Comparison of ENCODE assay signal across 8 cellular contexts in the genomic region with DNA sequence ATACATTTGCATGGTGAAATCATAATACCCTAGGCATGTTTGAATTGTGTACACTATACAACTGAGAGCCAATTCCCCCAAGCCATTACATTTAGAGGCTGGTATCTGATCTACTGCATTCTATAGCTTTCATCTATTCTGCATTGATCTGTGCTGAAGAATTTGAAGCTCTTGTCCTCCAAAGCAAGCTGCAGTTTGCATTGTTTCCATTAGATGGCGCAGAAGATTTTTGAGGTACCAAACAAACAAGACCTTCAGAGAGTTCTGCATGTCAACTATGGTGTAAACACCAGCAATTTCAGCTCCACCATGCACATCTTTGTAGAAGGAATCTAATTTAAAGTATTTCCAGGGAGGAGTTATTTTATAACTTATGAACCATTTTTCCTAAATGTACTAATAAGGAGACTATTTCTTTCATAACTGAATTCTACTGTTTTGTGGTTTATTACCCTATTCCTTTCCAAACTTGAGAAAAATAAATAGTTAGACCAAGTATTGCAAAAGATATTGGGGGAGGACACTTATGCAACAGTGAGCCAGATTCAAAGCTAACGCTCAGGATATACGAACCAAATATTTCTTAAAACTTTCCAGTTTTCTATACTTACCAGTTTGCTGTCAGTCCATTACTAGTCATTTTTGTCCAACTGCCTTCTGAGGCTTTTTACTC.
DNase-seq lines count a peak whose midpoint lies in the region; ATAC-seq, FAIRE-seq and TF ChIP-seq lines count a peak whose summit lies in the region.

No MANE protein-coding gene starts in this region.

- intact Hi-C loops in CD4-positive, alpha-beta T cell (cut with DNase I, micrococcal nuclease) = loop anchor here (1.0 to 5.0 kb wide), 2 partner anchors 249 to 828 kb away; no protein-coding TSS in a partner anchor
- intact Hi-C loops in activated CD4-positive, alpha-beta T cell treated with anti-CD3 and anti-CD28 coated beads, Interleukin-2, amount 10 ng/mL, durations not matched to agents 24 days and 14 days (cut with micrococcal nuclease) = loop anchor here (1.0 to 2.0 kb wide), 2 partner anchors 250 to 828 kb away; no protein-coding TSS in a partner anchor
- intact Hi-C loops in endothelial cell of umbilical vein (cut with micrococcal nuclease) = loop anchor here (1.0 to 2.0 kb wide), 2 partner anchors 348 to 828 kb away; no protein-coding TSS in a partner anchor

- no peaks in the 10 kb centered on the region for H3K9me3 Mint-ChIP-seq in CD4-positive, alpha-beta T cell
- no peaks in the 10 kb centered on the region for H3K9me3 Mint-ChIP-seq in activated CD4-positive, alpha-beta T cell treated with anti-CD3 and anti-CD28 coated beads, Interleukin-2, amount 10 ng/mL, durations not matched to agents 24 days and 14 days

- peak in 8 of 10 experiments; percentile 7 to 49 (median 30) for DNase-seq in CD4-positive, alpha-beta T cell
- DNase-seq in NCI-H226 = peak; percentile 55
- peak; percentile 91 for DNase-seq in activated CD4-positive, alpha-beta T cell treated with anti-CD3 and anti-CD28 coated beads, Interleukin-2, amount 10 ng/mL, durations not matched to agents 24 days and 14 days
- peak; percentile 73 for DNase-seq in endothelial cell of umbilical vein (ENCODE audit: low read depth, low spot score)
- peak; percentile 76 for DNase-seq in mucosa of gallbladder (ENCODE audit: low spot score)
- DNase-seq in substantia nigra (lab: John Stamatoyannopoulos, UW) = peak in 34 of 49 donors; percentile 1 to 73 (median 22)

- no peaks in the 10 kb centered on the region for H3K36me3 Mint-ChIP-seq in CD4-positive, alpha-beta T cell (ENCODE audit: low read depth)
- no peaks in the 10 kb centered on the region for H3K36me3 Mint-ChIP-seq in activated CD4-positive, alpha-beta T cell treated with anti-CD3 and anti-CD28 coated beads, Interleukin-2, amount 10 ng/mL, durations not matched to agents 24 days and 14 days (ENCODE audit: low read depth)

- POLR2A ChIA-PET in CD4-positive, alpha-beta T cell (lab: Charles Lee) = interaction anchor here (1.2 kb wide), 1 partner anchor 828 kb away, joined by 3 read pairs; no protein-coding TSS in a partner anchor
- POLR2A ChIA-PET in endothelial cell of umbilical vein (lab: Charles Lee) = no interaction called here

- H3K27ac ChIP-seq in CD4-positive, alpha-beta T cell (ENCODE audit: low read depth, low read length) = no peak overlapping the region
- no peak overlapping the region for H3K27ac ChIP-seq in endothelial cell of umbilical vein (ENCODE audit: insufficient read depth, low read depth, low read length)
- H3K27ac ChIP-seq in substantia nigra (ENCODE audit: low read depth, low read length, poor library complexity, severe bottlenecking) = no peak overlapping the region

- H3K9me1 ChIP-seq in endothelial cell of umbilical vein (replicated peaks; ENCODE audit: control insufficient read depth, extremely low read depth, insufficient read depth, low read length) = no peaks in the 10 kb centered on the region

- peak; percentile 83 for TF ChIP-seq CTCF in CD4-positive, alpha-beta T cell (IDR thresholded peaks at IDR 0.05)
- TF ChIP-seq CTCF in endothelial cell of umbilical vein (IDR thresholded peaks at IDR 0.05; ENCODE audit: extremely low read depth in 1 of 2, insufficient read depth in 1 of 2, low read depth in 1 of 2, low read length in 2 of 2) = peak; percentile 69

- ATAC-seq in CD4-positive, alpha-beta T cell (ENCODE audit: poor library complexity) = peak; percentile 69
- peak; percentile 92 for ATAC-seq in GM18873 (IDR thresholded peaks at IDR 0.05; ENCODE audit: low FRiP score, unreplicated experiment)
- ATAC-seq in HG03097 (IDR thresholded peaks at IDR 0.05; ENCODE audit: low FRiP score, unreplicated experiment) = peak; percentile 77

- no peaks in the 10 kb centered on the region for H3K79me2 ChIP-seq in endothelial cell of umbilical vein (ENCODE audit: control insufficient read depth, insufficient read depth, low read length)

- no peaks in the 10 kb centered on the region for H3K9me3 ChIP-seq in CD4-positive, alpha-beta T cell (ENCODE audit: control insufficient read depth, low read length)
- no peaks in the 10 kb centered on the region for H3K9me3 ChIP-seq in endothelial cell of umbilical vein (replicated peaks; ENCODE audit: control insufficient read depth, insufficient read depth, low read length)

- CTCF ChIA-PET in CD4-positive, alpha-beta T cell (lab: Charles Lee) = interaction anchor here (0.7 to 1.8 kb wide), 10 partner anchors 11 to 830 kb away, joined by 3 to 6 read pairs (median 3); no protein-coding TSS in a partner anchor
- CTCF ChIA-PET in endothelial cell of umbilical vein (lab: Charles Lee) = interaction anchor here (0.6 to 6.1 kb wide), 33 partner anchors 9 to 1907 kb away, joined by 3 to 151 read pairs (median 4); no protein-coding TSS in a partner anchor

- no peak for TF ChIP-seq POLR2A in endothelial cell of umbilical vein (IDR thresholded peaks at IDR 0.05; ENCODE audit: low read depth, low read length)

- peaks cover 3% of the 10 kb centered on the region for H3K27me3 Mint-ChIP-seq in CD4-positive, alpha-beta T cell
- peaks cover 3% of the 10 kb centered on the region for H3K27me3 Mint-ChIP-seq in activated CD4-positive, alpha-beta T cell treated with anti-CD3 and anti-CD28 coated beads, Interleukin-2, amount 10 ng/mL, durations not matched to agents 24 days and 14 days

- no peaks in the 10 kb centered on the region for H3K27me3 ChIP-seq in CD4-positive, alpha-beta T cell (ENCODE audit: control insufficient read depth, insufficient read depth, low read length)
- no peaks in the 10 kb centered on the region for H3K27me3 ChIP-seq in endothelial cell of umbilical vein (ENCODE audit: control insufficient read depth in 2 of 2, insufficient read depth in 2 of 2, low read length in 2 of 2)

- H3K9ac ChIP-seq in endothelial cell of umbilical vein (replicated peaks; ENCODE audit: extremely low read depth, insufficient read depth, low read length) = no peak overlapping the region

- no peak overlapping the region for H3K27ac Mint-ChIP-seq in CD4-positive, alpha-beta T cell
- no peak overlapping the region for H3K27ac Mint-ChIP-seq in activated CD4-positive, alpha-beta T cell treated with anti-CD3 and anti-CD28 coated beads, Interleukin-2, amount 10 ng/mL, durations not matched to agents 24 days and 14 days

- no peaks in the 10 kb centered on the region for H4K20me1 ChIP-seq in endothelial cell of umbilical vein (replicated peaks; ENCODE audit: control insufficient read depth, extremely low read depth, insufficient read depth, low read length)

- H3K4me1 Mint-ChIP-seq in CD4-positive, alpha-beta T cell (ENCODE audit: low read depth) = no peaks in the 10 kb centered on the region
- H3K4me1 Mint-ChIP-seq in activated CD4-positive, alpha-beta T cell treated with anti-CD3 and anti-CD28 coated beads, Interleukin-2, amount 10 ng/mL, durations not matched to agents 24 days and 14 days = peaks cover 6% of the 10 kb centered on the region

- BruUV-seq in endothelial cell of umbilical vein (replicated peaks; lab: Mats Ljungman, UMichigan) = no TSS peak

- no peak overlapping the region for H3K4me3 ChIP-seq in endothelial cell of umbilical vein (replicated peaks in 1 of 3; ENCODE audit: insufficient read depth in 1 of 3, low read depth in 1 of 3, low read length in 3 of 3)

- dilution Hi-C loops in endothelial cell of umbilical vein (cut with MboI; ENCODE audit: extremely low pct_ligation_motif_present, low sequenced_read_pairs) = no loop called here

- H3K4me2 ChIP-seq in endothelial cell of umbilical vein (ENCODE audit: insufficient read depth, low read length) = no peak overlapping the region

- peak; percentile 85 for FAIRE-seq in endothelial cell of umbilical vein (lab: Jason Lieb, UNC)

- no peak overlapping the region for H2AFZ ChIP-seq in endothelial cell of umbilical vein (ENCODE audit: low read depth, low read length)

- no peaks in the 10 kb centered on the region for H3K36me3 ChIP-seq in endothelial cell of umbilical vein (ENCODE audit: control insufficient read depth in 2 of 2, extremely low read depth in 1 of 2, insufficient read depth in 2 of 2, low read length in 2 of 2)

- H3K4me3 Mint-ChIP-seq in CD4-positive, alpha-beta T cell = no peak overlapping the region
- H3K4me3 Mint-ChIP-seq in activated CD4-positive, alpha-beta T cell treated with anti-CD3 and anti-CD28 coated beads, Interleukin-2, amount 10 ng/mL, durations not matched to agents 24 days and 14 days = no peak overlapping the region

- no peaks in the 10 kb centered on the region for H3K4me1 ChIP-seq in endothelial cell of umbilical vein (ENCODE audit: control insufficient read depth, extremely low read depth, insufficient read depth, low read length)

TF ChIP-seq in endothelial cell of umbilical vein, 7 proteins besides CTCF, POLR2A, EP300 and RAD21:
- no peak for TF ChIP-seq POLR2AphosphoS5 (IDR thresholded peaks at IDR 0.05; ENCODE audit: insufficient read depth, low read depth, low read length)
- no peak for TF ChIP-seq JUN (IDR thresholded peaks at IDR 0.05; ENCODE audit: borderline replicate concordance, insufficient read depth, insufficient read length, low read depth)
- TF ChIP-seq EZH2 (IDR thresholded peaks at IDR 0.05; ENCODE audit: borderline replicate concordance, low read depth, low read length, severe bottlenecking) = no peak
- no peak for TF ChIP-seq FOS (IDR thresholded peaks at IDR 0.05; ENCODE audit: borderline replicate concordance, insufficient read depth, low read length)
- no peak for TF ChIP-seq MYC (IDR thresholded peaks at IDR 0.05; ENCODE audit: low read depth, low read length)
- no peak for TF ChIP-seq GATA2 (IDR thresholded peaks at IDR 0.05; ENCODE audit: insufficient read depth, insufficient read length, low read depth, low read length)
- TF ChIP-seq, protein P1, sequence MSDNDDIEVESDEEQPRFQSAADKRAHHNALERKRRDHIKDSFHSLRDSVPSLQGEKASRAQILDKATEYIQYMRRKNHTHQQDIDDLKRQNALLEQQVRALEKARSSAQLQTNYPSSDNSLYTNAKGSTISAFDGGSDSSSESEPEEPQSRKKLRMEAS (IDR thresholded peaks at IDR 0.05; ENCODE audit: insufficient read depth, insufficient read length) = no peak

Comparison
In these comparisons a context has a peak if more than half of its experiments do, and no peak if none do; other contexts are left out.
1. DNase-seq: peak in every context shown above with its lines; median percentile 91 in activated CD4-positive, alpha-beta T cell treated with anti-CD3 and anti-CD28 coated beads, Interleukin-2, amount 10 ng/mL, durations not matched to agents 24 days and 14 days; 76 in mucosa of gallbladder; 73 in endothelial cell of umbilical vein; 55 in NCI-H226; 30 in CD4-positive, alpha-beta T cell; 22 in substantia nigra.